23 cellular contexts compared by ENCODE assay signal in the genomic region with DNA sequence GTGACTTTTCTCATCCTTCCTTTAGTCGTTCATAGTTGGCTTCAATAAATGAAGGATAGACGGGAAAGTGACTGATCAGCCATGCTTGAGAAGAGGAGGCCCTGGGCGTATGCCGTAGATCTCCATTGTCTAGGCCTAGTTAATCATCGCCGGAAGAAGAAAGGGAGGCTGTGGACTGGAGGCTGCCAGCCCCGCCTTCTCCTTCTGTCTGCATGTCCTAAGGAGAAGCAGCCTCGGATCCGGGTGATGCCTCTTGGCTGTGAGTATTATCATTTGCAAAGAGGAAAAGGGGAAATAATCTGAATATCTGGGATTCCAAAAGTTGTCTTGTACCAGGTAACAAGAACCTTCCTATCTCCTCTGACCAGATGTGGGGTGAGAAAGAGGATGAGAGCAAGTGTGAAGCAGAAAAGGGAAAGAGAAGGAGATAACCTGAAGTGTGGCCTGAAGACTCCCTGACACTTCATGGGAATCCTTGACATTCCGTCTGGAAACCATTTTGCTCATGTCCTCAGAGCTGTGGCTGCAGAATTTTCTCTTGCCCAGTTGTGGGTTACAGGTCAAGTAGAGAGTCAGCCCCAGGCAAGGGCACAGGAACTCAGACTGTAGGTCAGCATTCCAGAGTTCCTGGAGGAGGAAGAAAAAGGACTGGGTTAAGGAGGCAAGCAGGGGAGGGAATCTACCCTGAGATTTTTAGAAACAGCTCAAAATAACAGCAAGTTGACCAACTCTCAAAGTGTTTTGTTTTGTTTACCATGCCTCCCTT. TPM values are rescaled to one million over a fixed set of nuclear protein-coding genes. Genes with fewer than 3 reads are reported as not detected.
DNase-seq lines count a peak whose midpoint lies in the region; ATAC-seq, FAIRE-seq and TF ChIP-seq lines count a peak whose summit lies in the region.
"Had no signal": no experiment of that assay in that cellular context is flagged by ENCODE, and none has a peak within 500 bp of the region (broad histone marks: within the 10 kb centered on the region; RNA-seq: fewer than 3 reads in every experiment).

No MANE protein-coding gene starts in this region.

- peak overlapping the region; percentile 30; the same call in 1 of the 3 replicates for H2BK15ac ChIP-seq in IMR-90 (ENCODE audit: low read depth, low read length)

- H2AK9ac ChIP-seq in IMR-90 (replicated peaks; ENCODE audit: low read depth, low read length, poor library complexity): peak overlapping the region; percentile 20

- no peaks in the 10 kb centered on the region for H4K20me1 ChIP-seq in IMR-90 (ENCODE audit: insufficient read depth, low read length)

- ATAC-seq in A549 (no peak), IMR-90 (ENCODE audit: low read depth) (no peak), GM21529 (IDR thresholded peaks at IDR 0.05; ENCODE audit: unreplicated experiment) (no peak), GM18873 (IDR thresholded peaks at IDR 0.05; ENCODE audit: low FRiP score, unreplicated experiment) (no peak)
- ATAC-seq: pancreas, right cardiac atrium, Right ventricle myocardium inferior had no signal

- H3K79me2 ChIP-seq in trophoblast cell (ENCODE audit: control insufficient read depth, insufficient read depth, low read length, poor library complexity): no peaks in the 10 kb centered on the region

- no peak for FAIRE-seq in A549 (lab: Jason Lieb, UNC)
- FAIRE-seq: GM19239, islet of Langerhans, pancreas had no signal

- H3K4me1 ChIP-seq in A549: peaks cover 32% of the 10 kb centered on the region
- peaks cover 16% of the 10 kb centered on the region for H3K4me1 ChIP-seq in IMR-90 (ENCODE audit: control insufficient read depth, insufficient read depth, low read length)
- H3K4me1 ChIP-seq in ascending aorta: peaks cover 0 to 11% of the 10 kb centered on the region in 2 donors
- H3K4me1 ChIP-seq in trophoblast cell (ENCODE audit: control insufficient read depth in 1 of 2, insufficient read depth in 2 of 2, low read length in 2 of 2): peaks cover 13 to 22% of the 10 kb centered on the region in 2 experiments
- H3K4me1 ChIP-seq: pancreas had no signal

- H2BK5ac ChIP-seq in IMR-90 (ENCODE audit: low read depth, low read length, poor library complexity, severe bottlenecking): no peak overlapping the region
- no peak overlapping the region for H2BK5ac ChIP-seq in trophoblast cell (ENCODE audit: low read depth, low read length, poor library complexity)

- H3K4me3 ChIP-seq in A549: no peak overlapping the region
- H3K4me3 ChIP-seq in IMR-90 (ENCODE audit: insufficient read depth, low read depth, low read length): no peak overlapping the region
- no peak overlapping the region for H3K4me3 ChIP-seq in ascending aorta
- no peak overlapping the region for H3K4me3 ChIP-seq in trophoblast cell (ENCODE audit: low read depth, low read length)
- H3K4me3 ChIP-seq: pancreas had no signal

- H3K18ac ChIP-seq in IMR-90 (ENCODE audit: low read depth, low read length): peak overlapping the region; percentile 66
- no peak overlapping the region for H3K18ac ChIP-seq in trophoblast cell (ENCODE audit: low read length)

- no peak overlapping the region for H2BK12ac ChIP-seq in trophoblast cell (ENCODE audit: low read length)

- no peak for TF ChIP-seq RAD21 in A549 (conservative IDR thresholded peaks at IDR 0.05 in 1 of 2, IDR thresholded peaks at IDR 0.05 in 1 of 2)
- TF ChIP-seq RAD21 in IMR-90 (IDR thresholded peaks at IDR 0.05; ENCODE audit: low read length): no peak

- H3K9me1 ChIP-seq in IMR-90 (ENCODE audit: insufficient read depth, low read length): peaks cover 10% of the 10 kb centered on the region; the same call in 1 of the 2 replicates

- H3K4me2 ChIP-seq in A549: peak overlapping the region; percentile 7; the same call in 1 of the 3 replicates
- no peak overlapping the region for H3K4me2 ChIP-seq in IMR-90 (ENCODE audit: low read depth, low read length)
- no peak overlapping the region for H3K4me2 ChIP-seq in trophoblast cell (ENCODE audit: low read length)

- H2BK120ac ChIP-seq in IMR-90 (ENCODE audit: low read depth, low read length) (peak overlapping the region; percentile 80), trophoblast cell (ENCODE audit: insufficient read depth, low read length, poor library complexity) (no peak overlapping the region)

- peaks cover 0 to 8% of the 10 kb centered on the region in 2 experiments; a peak in 2 of 4 replicates for H3K79me1 ChIP-seq in IMR-90 (ENCODE audit: low read depth in 1 of 2, low read length in 2 of 2)
- H3K79me1 ChIP-seq in trophoblast cell (ENCODE audit: low read length): no peaks in the 10 kb centered on the region

- 82% methylated on average over 10 of the region's 10 CpGs for WGBS in A549 (ENCODE audit: missing lambda C conversion rate)
- WGBS in IMR-90 (ENCODE audit: extremely low coverage in 2 of 2, insufficient read length in 1 of 2), 2 experiments: no CpG with 5 or more reads among the region's 10 CpGs
- no CpG with 5 or more reads among the region's 10 CpGs for WGBS in trophoblast cell (ENCODE audit: extremely low coverage, insufficient coverage, insufficient read length)

- intact Hi-C loops in IMR-90 (cut with micrococcal nuclease) (no loop called here), ascending aorta (cut with DNase I) (loop anchor here (5.0 to 10.0 kb wide), 3 partner anchors 174 to 644 kb away; no protein-coding TSS in a partner anchor)

- H3K14ac ChIP-seq in IMR-90 (replicated peaks; ENCODE audit: low read depth, low read length) (peak overlapping the region; percentile 83), trophoblast cell (ENCODE audit: low read length) (no peak overlapping the region)

- no peak for TF ChIP-seq POLR2A in A549 (IDR thresholded peaks at IDR 0.05; ENCODE audit: low read length)
- no peak for TF ChIP-seq POLR2A in IMR-90 (IDR thresholded peaks at IDR 0.05; ENCODE audit: low read depth, low read length)

- TF ChIP-seq CTCF in A549 (IDR thresholded peaks at IDR 0.05): no peak
- TF ChIP-seq CTCF in IMR-90 (conservative IDR thresholded peaks at IDR 0.05; ENCODE audit: low read depth, low read length): no peak
- TF ChIP-seq CTCF in ascending aorta (IDR thresholded peaks at IDR 0.05): no peak

- in situ Hi-C loops in IMR-90 (cut with MboI; ENCODE audit: low sequenced_read_pairs): loop anchor here (5.0 kb wide), 3 partner anchors 99 to 696 kb away; no protein-coding TSS in a partner anchor

- H4K5ac ChIP-seq in IMR-90 (ENCODE audit: low read depth, low read length): peak overlapping the region; percentile 61

- H4K91ac ChIP-seq in IMR-90 (ENCODE audit: insufficient read depth, low read depth, low read length) (peak overlapping the region; percentile 33), trophoblast cell (ENCODE audit: low read depth, low read length) (no peak overlapping the region)

- peak overlapping the region in 1 of 2 experiments; percentile 68; a peak in 3 of 4 replicates for H4K8ac ChIP-seq in IMR-90 (ENCODE audit: low read depth in 2 of 2, low read length in 2 of 2)
- no peak overlapping the region for H4K8ac ChIP-seq in trophoblast cell (ENCODE audit: low read depth, low read length)

- CTCF ChIA-PET in A549 (lab: Yijun Ruan, JAX): interaction anchor here (1.0 to 3.0 kb wide), 6 partner anchors 99 to 690 kb away, joined by 3 to 11 read pairs (median 6); no protein-coding TSS in a partner anchor
- CTCF ChIA-PET in IMR-90 (lab: Yijun Ruan, JAX): interaction anchor here (0.7 kb wide), 1 partner anchor 62 kb away, joined by 3 read pairs; no protein-coding TSS in a partner anchor

- H2AK5ac ChIP-seq in IMR-90 (ENCODE audit: low read depth, low read length) (peak overlapping the region; percentile 66), trophoblast cell (ENCODE audit: low read length) (no peak overlapping the region)

- no peaks in the 10 kb centered on the region for H3K9me3 ChIP-seq in A549
- no peaks in the 10 kb centered on the region for H3K9me3 ChIP-seq in IMR-90 (ENCODE audit: control insufficient read depth, insufficient read depth, low read length)
- H3K9me3 ChIP-seq in ascending aorta: no peaks in the 10 kb centered on the region
- no peaks in the 10 kb centered on the region for H3K9me3 ChIP-seq in trophoblast cell (ENCODE audit: insufficient read depth, low read depth, low read length)
- H3K9me3 ChIP-seq: pancreas had no signal

- dilution Hi-C loops in IMR-90 (cut with HindIII; ENCODE audit: low sequenced_read_pairs, unreplicated experiment): no loop called here

- H3K27me3 ChIP-seq in IMR-90 (ENCODE audit: control insufficient read depth, insufficient read depth, low read length): no peaks in the 10 kb centered on the region
- H3K27me3 ChIP-seq in ascending aorta: no peaks in the 10 kb centered on the region
- no peaks in the 10 kb centered on the region for H3K27me3 ChIP-seq in trophoblast cell (ENCODE audit: insufficient read depth, low read length)
- H3K27me3 ChIP-seq: pancreas had no signal

- peak overlapping the region; percentile 71 for H2AFZ ChIP-seq in IMR-90 (replicated peaks; ENCODE audit: low read length, poor library complexity)
- no peak overlapping the region for H2AFZ ChIP-seq in trophoblast cell (ENCODE audit: insufficient read depth, low read length, poor library complexity)

- POLR2A ChIA-PET in A549 (lab: Yijun Ruan, JAX): no interaction called here
- POLR2A ChIA-PET in IMR-90 (lab: Charles Lee; ENCODE audit: unreplicated experiment): no interaction called here

- H3K9ac ChIP-seq in IMR-90 (ENCODE audit: low read depth, low read length) (no peak overlapping the region), trophoblast cell (ENCODE audit: low read length) (no peak overlapping the region)

- H3K4ac ChIP-seq in IMR-90 (ENCODE audit: low read depth, low read length) (peak overlapping the region; percentile 72), trophoblast cell (ENCODE audit: low read depth, low read length) (no peak overlapping the region)

- H3K23ac ChIP-seq in IMR-90 (ENCODE audit: low read depth, low read length) (0 out of 2 replicates have a peak overlapping the region, but pooled peaks have one; percentile 35), trophoblast cell (ENCODE audit: low read length) (no peak overlapping the region)

- H2BK20ac ChIP-seq in IMR-90 (ENCODE audit: low read depth, low read length): peak overlapping the region; percentile 84

- no peak for TF ChIP-seq EP300 in A549 (IDR thresholded peaks at IDR 0.05)

- H3K36me3 ChIP-seq in IMR-90 (ENCODE audit: control insufficient read depth, insufficient read depth, low read length): no peaks in the 10 kb centered on the region
- H3K36me3 ChIP-seq in ascending aorta: no peaks in the 10 kb centered on the region
- no peaks in the 10 kb centered on the region for H3K36me3 ChIP-seq in trophoblast cell (ENCODE audit: control insufficient read depth in 1 of 2, insufficient read depth in 2 of 2, low read length in 2 of 2)
- H3K36me3 ChIP-seq: pancreas had no signal

- H4K12ac ChIP-seq in trophoblast cell (ENCODE audit: low read depth, low read length): no peak overlapping the region

- BruUV-seq in IMR-90 (replicated peaks; lab: Mats Ljungman, UMichigan): no TSS peak

- peak overlapping the region; percentile 33; the same call in 1 of the 2 replicates for H3K56ac ChIP-seq in IMR-90 (ENCODE audit: extremely low read depth, insufficient read depth, low read length)

- peak overlapping the region; percentile 93 to 94 for H3K27ac ChIP-seq in A549
- H3K27ac ChIP-seq in IMR-90 (ENCODE audit: insufficient read depth, low read length): no peak overlapping the region
- H3K27ac ChIP-seq in ascending aorta: peak overlapping the region; percentile 52 to 66
- no peak overlapping the region for H3K27ac ChIP-seq in trophoblast cell (ENCODE audit: low read depth, low read length)
- H3K27ac ChIP-seq: pancreas had no signal

- no peak for DNase-seq in A549 (ENCODE audit: low read depth in 1 of 2, low spot score in 1 of 2)
- DNase-seq in IMR-90: no peak
- DNase-seq in ascending aorta (ENCODE audit: low spot score in 2 of 2): no peak
- DNase-seq in trophoblast cell: peak; percentile 72 to 90
- no peak for DNase-seq in SW 1271 (lab: John Stamatoyannopoulos, UW)
- DNase-seq in pons (ENCODE audit: low spot score): no peak
- DNase-seq: 8988T; activated CD4-positive, alpha-beta T cell treated with anti-CD3 and anti-CD28 coated beads for 4 hours; activated CD8-positive, alpha-beta memory T cell treated with anti-CD3 and anti-CD28 coated beads for 24 hours; activated effector memory CD4-positive, alpha-beta T cell treated with anti-CD3 and anti-CD28 coated beads, Interleukin-2, amount 50 U/mL, for 16 hours; activated T-cell treated with anti-CD3 and anti-CD28 coated beads, Interleukin-2, amount 50 U/mL, for 1 hour; AML-193; CD4-positive, alpha-beta T cell; NCI-H446 treated with DMSO at 0.1 percent for 48 hours; nephron progenitor cell; pancreas; right cardiac atrium; stimulated activated CD4-positive, alpha-beta T cell treated with anti-CD3 and anti-CD28 coated beads, Interleukin-4, amount 100 ng/mL, for 1 hour had no signal

RNA-seq across cellular contexts. Expression of gene THSD4, which starts 4.3 kb away (rescaled TPM):
- polyA plus RNA-seq in A549 (2011; rRNA removed) (40.7 and 47.4 TPM in 2 replicates), A549 (2017; fragmentation: RNase III; extraction: RNeasy Plus Mini Kit Qiagen cat#74134 plus additional on column Dnase treatment) (14.6 to 15.8 TPM (median 15.3 TPM) in 3 replicates), IMR-90 (2012; rRNA removed) (30.5 and 31.1 TPM in 2 replicates)
- polyA plus RNA-seq in A549 (2012; cell fraction: cytosol; rRNA removed): 11.8 and 13.5 TPM in 2 replicates
- polyA plus RNA-seq in A549 (2012; cell fraction: nucleus; rRNA removed): 29.7 and 30.3 TPM in 2 replicates
- polyA minus RNA-seq in A549 (2011; rRNA and poly(A)+ RNA removed): 79.8 and 103 TPM in 2 replicates
- total RNA-seq in IMR-90 (2012; rRNA removed) (25.5 and 31.1 TPM in 2 replicates), ascending aorta (151 TPM)
- polyA plus RNA-seq in IMR-90 (2012; cell fraction: cytosol; rRNA removed): 21.7 and 44.3 TPM in 2 replicates
- 38.0 and 45.5 TPM in 2 replicates for polyA plus RNA-seq in IMR-90 (2012; cell fraction: nucleus; rRNA removed; ENCODE audit: low replicate concordance)
- polyA plus RNA-seq in trophoblast cell (2013): 1.1 and 1.2 TPM in 2 replicates
- total RNA-seq: CD4-positive, alpha-beta T cell had no signal

Comparison
In these comparisons a context has a peak if more than half of its experiments do, and no peak if none do; other contexts are left out.
1. DNase-seq: peak in trophoblast cell (2 of 2); none in A549 (0 of 2), IMR-90 (single experiment), ascending aorta (0 of 2), SW 1271 (0 of 2) and pons (single experiment).
2. H3K27ac ChIP-seq: peak in A549 (2 of 2) and ascending aorta (2 of 2); none in IMR-90 (single experiment) and trophoblast cell (single experiment).